ENCODE assay signal across 14 cellular contexts in the genomic region with DNA sequence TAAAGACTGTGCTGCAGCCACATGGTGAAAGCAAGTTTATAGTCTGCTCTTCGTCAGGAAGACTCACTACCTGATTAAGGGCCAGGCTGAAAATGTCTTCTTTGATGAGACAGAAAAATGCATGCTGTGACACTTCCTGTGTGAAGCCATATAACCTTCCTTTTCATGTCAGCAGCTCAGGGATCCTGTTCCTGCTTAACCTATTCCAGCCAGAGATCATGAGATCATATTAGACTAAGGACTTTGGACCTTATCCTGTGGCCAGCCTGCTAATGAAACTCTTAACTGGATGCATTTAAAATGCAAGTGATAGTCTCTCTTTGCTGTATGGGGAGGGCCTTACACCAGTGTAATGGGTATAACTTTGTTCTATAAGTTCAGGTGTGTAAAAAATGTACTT.
A peak's percentile ranks its signal among the peaks of the same experiment; 100 is the strongest.
DNase-seq lines count a peak whose midpoint lies in the region; ATAC-seq and TF ChIP-seq lines count a peak whose summit lies in the region.
"Had no signal": no experiment of that assay in that cellular context is flagged by ENCODE, and none has a peak within 500 bp of the region (broad histone marks: within the 10 kb centered on the region; RNA-seq: fewer than 3 reads in every experiment).

No MANE protein-coding gene starts in this region.

- dilution Hi-C loops in mammary epithelial cell (cut with HindIII; ENCODE audit: low sequenced_read_pairs) = no loop called here

- peak; percentile 73 for ATAC-seq in effector memory CD8-positive, alpha-beta T cell (replicated peaks)
- no peak for ATAC-seq in HG03045 (IDR thresholded peaks at IDR 0.05; ENCODE audit: unreplicated experiment)
- ATAC-seq: foreskin keratinocyte had no signal

- no peak for DNase-seq in mammary epithelial cell
- DNase-seq in breast epithelium (ENCODE audit: low spot score in 2 of 2) = no peak
- DNase-seq in NCI-H146 (lab: John Stamatoyannopoulos, UW) = peak; percentile 35
- DNase-seq in effector memory CD8-positive, alpha-beta T cell = no peak
- no peak for DNase-seq in pons (ENCODE audit: low spot score)
- DNase-seq in PC-9 = no peak
- no peak for DNase-seq in COLO829 (ENCODE audit: low spot score)
- DNase-seq: activated CD4-positive, alpha-beta T cell treated with anti-CD3 and anti-CD28 coated beads for 4 hours; activated T-cell treated with anti-CD3 and anti-CD28 coated beads, Interleukin-2, amount 50 U/mL, for 48 hours; foreskin keratinocyte; stimulated activated CD4-positive, alpha-beta T cell treated with anti-CD3 and anti-CD28 coated beads, Interleukin-2, amount 100 ng/mL, for 24 hours; trophoblast cell had no signal

- H3K9me3 Mint-ChIP-seq in effector memory CD8-positive, alpha-beta T cell = no peaks in the 10 kb centered on the region

- no peak overlapping the region for H3K27ac ChIP-seq in mammary epithelial cell (ENCODE audit: insufficient read depth, low read depth, low read length)
- H3K27ac ChIP-seq in breast epithelium = no peak overlapping the region
- H3K27ac ChIP-seq in PC-9 = no peak overlapping the region
- H3K27ac ChIP-seq: ascending aorta, foreskin keratinocyte had no signal

- in situ Hi-C loops in mammary epithelial cell (cut with MboI; ENCODE audit: low sequenced_read_pairs in 2 of 2) = no loop called here

- no peak overlapping the region for H3K9ac ChIP-seq in mammary epithelial cell (ENCODE audit: insufficient read depth, low read length)

- no peak for TF ChIP-seq POLR2A in breast epithelium (IDR thresholded peaks at IDR 0.05)

- H3K4me2 ChIP-seq in mammary epithelial cell (ENCODE audit: insufficient read depth, low read depth, low read length) = no peak overlapping the region
- H3K4me2 ChIP-seq in PC-9 = no peak overlapping the region

- no peaks in the 10 kb centered on the region for H4K20me1 ChIP-seq in mammary epithelial cell (ENCODE audit: insufficient read depth, low read length)
- no peaks in the 10 kb centered on the region for H4K20me1 ChIP-seq in PC-9 (ENCODE audit: insufficient read depth)

- H3F3A ChIP-seq in PC-9 (ENCODE audit: insufficient read depth, low read depth) = 0 out of 2 replicates have a peak, but pooled peaks cover 3% of the 10 kb centered on the region

- intact Hi-C loops in mammary epithelial cell (cut with micrococcal nuclease) (no loop called here), breast epithelium (cut with DNase I; ENCODE audit: low total_unique reads) (no loop called here), PC-9 (cut with micrococcal nuclease; ENCODE audit: unreplicated experiment) (no loop called here)

- H3K9me3 ChIP-seq in mammary epithelial cell (replicated peaks; ENCODE audit: insufficient read depth, low read length) (no peaks in the 10 kb centered on the region), breast epithelium (no peaks in the 10 kb centered on the region), PC-9 (ENCODE audit: insufficient read depth, low read depth) (no peaks in the 10 kb centered on the region)
- H3K9me3 ChIP-seq: ascending aorta had no signal

- H3K36me3 Mint-ChIP-seq in effector memory CD8-positive, alpha-beta T cell (ENCODE audit: insufficient read depth) = no peaks in the 10 kb centered on the region

- H3K4me3 ChIP-seq in mammary epithelial cell (replicated peaks in 1 of 3; ENCODE audit: insufficient read depth in 1 of 3, low read depth in 2 of 3, low read length in 3 of 3) = no peak overlapping the region
- no peak overlapping the region for H3K4me3 ChIP-seq in breast epithelium
- no peak overlapping the region for H3K4me3 ChIP-seq in PC-9
- H3K4me3 ChIP-seq: ascending aorta had no signal

- no TSS peak for BruUV-seq in mammary epithelial cell (replicated peaks; lab: Mats Ljungman, UMichigan)
- BruUV-seq in PC-9 (replicated peaks; lab: Mats Ljungman, UMichigan) = no TSS peak

- H3K36me3 ChIP-seq in mammary epithelial cell (ENCODE audit: insufficient read depth, low read length) = no peaks in the 10 kb centered on the region
- H3K36me3 ChIP-seq in breast epithelium = no peaks in the 10 kb centered on the region
- no peaks in the 10 kb centered on the region for H3K36me3 ChIP-seq in PC-9 (ENCODE audit: low read depth)
- H3K36me3 ChIP-seq: ascending aorta had no signal

- TF ChIP-seq CTCF in mammary epithelial cell (conservative IDR thresholded peaks at IDR 0.05 in 1 of 2, IDR thresholded peaks at IDR 0.05 in 1 of 2; ENCODE audit: extremely low read depth in 1 of 2, insufficient read depth in 1 of 2, low read depth in 1 of 2, low read length in 2 of 2) = no peak
- no peak for TF ChIP-seq CTCF in breast epithelium (IDR thresholded peaks at IDR 0.05)
- TF ChIP-seq CTCF in PC-9 (conservative IDR thresholded peaks at IDR 0.05) = no peak

- H3K27ac Mint-ChIP-seq in effector memory CD8-positive, alpha-beta T cell = peak overlapping the region; percentile 83 to 89

- no peaks in the 10 kb centered on the region for H3K27me3 Mint-ChIP-seq in effector memory CD8-positive, alpha-beta T cell

- POLR2A ChIA-PET in PC-9 (lab: Charles Lee; ENCODE audit: unreplicated experiment) = no interaction called here

- peak overlapping the region; percentile 27 for H2AFZ ChIP-seq in mammary epithelial cell (ENCODE audit: low read depth, low read length)
- H2AFZ ChIP-seq in PC-9 = no peak overlapping the region

- no peak overlapping the region for H3K4me3 Mint-ChIP-seq in effector memory CD8-positive, alpha-beta T cell

- H3K9me2 ChIP-seq in PC-9 (ENCODE audit: insufficient read depth) = no peaks in the 10 kb centered on the region

- H3K27me3 ChIP-seq in mammary epithelial cell (ENCODE audit: insufficient read depth, low read length) = no peaks in the 10 kb centered on the region
- H3K27me3 ChIP-seq in breast epithelium = no peaks in the 10 kb centered on the region
- no peaks in the 10 kb centered on the region for H3K27me3 ChIP-seq in PC-9 (ENCODE audit: insufficient read depth, low read depth)
- H3K27me3 ChIP-seq: ascending aorta, foreskin keratinocyte had no signal

- no peaks in the 10 kb centered on the region for H3K79me2 ChIP-seq in mammary epithelial cell (ENCODE audit: insufficient read depth, low read length)
- H3K79me2 ChIP-seq in PC-9 (ENCODE audit: low read depth) = no peaks in the 10 kb centered on the region

- H3K4me1 ChIP-seq in mammary epithelial cell (ENCODE audit: insufficient read depth, low read length) (peaks cover 5% of the 10 kb centered on the region), breast epithelium (no peaks in the 10 kb centered on the region), PC-9 (replicated peaks; ENCODE audit: insufficient read depth) (0 out of 2 replicates have a peak, but pooled peaks cover 6% of the 10 kb centered on the region)
- H3K4me1 ChIP-seq: ascending aorta had no signal

- CTCF ChIA-PET in mammary epithelial cell (lab: Charles Lee; ENCODE audit: low non-redundant PET) = no interaction called here
- CTCF ChIA-PET in PC-9 (lab: Charles Lee) = no interaction called here

- peaks cover 13 to 17% of the 10 kb centered on the region in 2 donors for H3K4me1 Mint-ChIP-seq in effector memory CD8-positive, alpha-beta T cell (ENCODE audit: low read depth in 2 of 2)

- 100% methylated on average over 1 of the region's 1 CpG for WGBS in mammary epithelial cell (ENCODE audit: low coverage, missing lambda C conversion rate)
